Comparison of ENCODE assay signal across 8 cellular contexts in the genomic region with DNA sequence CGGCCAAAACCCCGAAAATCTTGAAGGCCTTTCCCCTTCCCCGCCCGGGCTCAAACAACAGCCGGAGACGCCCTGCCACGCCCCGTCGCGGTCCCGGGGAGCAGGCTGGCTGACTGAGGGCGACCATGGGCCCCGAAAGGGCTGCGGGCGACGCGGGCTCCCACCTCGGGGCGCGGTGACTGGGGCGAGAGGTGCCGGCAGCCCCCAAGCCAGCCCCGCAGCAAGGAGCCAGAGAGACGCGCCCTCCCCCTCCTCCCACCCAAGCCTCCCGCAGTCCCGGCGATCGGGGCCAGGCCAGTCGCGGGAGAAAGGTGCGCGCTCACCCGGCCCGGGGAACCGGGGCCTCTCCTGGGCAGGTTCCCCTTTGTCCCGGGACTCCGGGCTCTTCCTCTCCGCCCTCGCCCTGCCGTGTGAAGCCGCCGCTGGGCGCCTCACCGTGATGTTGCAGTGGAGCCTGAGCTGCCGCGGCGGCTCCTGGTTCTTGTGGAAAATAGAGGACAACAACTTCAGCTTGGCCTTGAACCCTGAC. TPM values are rescaled to one million over a fixed set of nuclear protein-coding genes. Genes with fewer than 3 reads are reported as not detected.
A peak's percentile ranks its signal among the peaks of the same experiment; 100 is the strongest.
DNase-seq lines count a peak whose midpoint lies in the region; ATAC-seq and TF ChIP-seq lines count a peak whose summit lies in the region.

No MANE protein-coding gene starts in this region.

- H3K4me3 ChIP-seq in GM12865 (ENCODE audit: low read depth, low read length) (peak overlapping the region; percentile 72), mucosa of descending colon (peak overlapping the region; percentile 46)

- no peaks in the 10 kb centered on the region for H3K9me3 ChIP-seq in mucosa of descending colon

- H3K9me3 Mint-ChIP-seq in endothelial cell (ENCODE audit: unreplicated experiment), result no peaks in the 10 kb centered on the region
- no peaks in the 10 kb centered on the region for H3K9me3 Mint-ChIP-seq in stimulated activated effector memory CD8-positive, alpha-beta T cell treated with anti-CD3 and anti-CD28 coated beads, Interleukin-12 subunit alpha, Interleukin-12 subunit beta, amount 100 ng/mL, for 72 hours

- no peaks in the 10 kb centered on the region for H3K36me3 ChIP-seq in mucosa of descending colon (ENCODE audit: low read depth)

- H3K27ac Mint-ChIP-seq in endothelial cell (ENCODE audit: unreplicated experiment), result no peak overlapping the region
- peak overlapping the region; percentile 90 for H3K27ac Mint-ChIP-seq in stimulated activated effector memory CD8-positive, alpha-beta T cell treated with anti-CD3 and anti-CD28 coated beads, Interleukin-12 subunit alpha, Interleukin-12 subunit beta, amount 100 ng/mL, for 72 hours

- peaks cover 3% of the 10 kb centered on the region for H3K4me1 ChIP-seq in mucosa of descending colon (ENCODE audit: low read depth)

- H3K4me1 Mint-ChIP-seq in endothelial cell (ENCODE audit: unreplicated experiment), result peaks cover 9% of the 10 kb centered on the region
- peaks cover 13% of the 10 kb centered on the region for H3K4me1 Mint-ChIP-seq in stimulated activated effector memory CD8-positive, alpha-beta T cell treated with anti-CD3 and anti-CD28 coated beads, Interleukin-12 subunit alpha, Interleukin-12 subunit beta, amount 100 ng/mL, for 72 hours

- DNase-seq in GM12865 (ENCODE audit: low read depth) (peak; percentile 36), LHCN-M2 (ENCODE audit: low read depth) (peak; percentile 51), endothelial cell (ENCODE audit: low spot score) (peak; percentile 15), mucosa of descending colon (peak; percentile 78 to 82 (median 81)), OCI-M2 (lab: John Stamatoyannopoulos, UW; ENCODE audit: unreplicated experiment) (no peak), NCI-H510A (lab: John Stamatoyannopoulos, UW) (no peak)
- DNase-seq in activated CD8-positive, alpha-beta memory T cell treated with anti-CD3 and anti-CD28 coated beads for 48 hours (ENCODE audit: low read depth in 2 of 3, low spot score in 2 of 3), result peak; percentile 16 to 31 (median 28)
- DNase-seq in stimulated activated effector memory CD8-positive, alpha-beta T cell treated with anti-CD3 and anti-CD28 coated beads, Interleukin-12 subunit alpha, Interleukin-12 subunit beta, amount 100 ng/mL, for 72 hours (ENCODE audit: low spot score in 2 of 2), result peak; percentile 43 to 78

- H3K27me3 Mint-ChIP-seq in endothelial cell (ENCODE audit: unreplicated experiment), result peaks cover 4% of the 10 kb centered on the region

- peak; percentile 78 for ATAC-seq in mucosa of descending colon
- ATAC-seq in stimulated activated effector memory CD8-positive, alpha-beta T cell treated with anti-CD3 and anti-CD28 coated beads, Interleukin-12 subunit alpha, Interleukin-12 subunit beta, amount 100 ng/mL, for 72 hours, result peak; percentile 73

- H3K4me3 Mint-ChIP-seq in endothelial cell (ENCODE audit: unreplicated experiment), result peak overlapping the region; percentile 93
- H3K4me3 Mint-ChIP-seq in stimulated activated effector memory CD8-positive, alpha-beta T cell treated with anti-CD3 and anti-CD28 coated beads, Interleukin-12 subunit alpha, Interleukin-12 subunit beta, amount 100 ng/mL, for 72 hours, result peak overlapping the region; percentile 76

- TF ChIP-seq CTCF in GM12865 (IDR thresholded peaks at IDR 0.05; ENCODE audit: insufficient read depth, low read depth, low read length, missing control alignments) (no peak), endothelial cell (IDR thresholded peaks at IDR 0.05; ENCODE audit: unreplicated experiment) (no peak), mucosa of descending colon (IDR thresholded peaks at IDR 0.05) (no peak)

- H3K36me3 Mint-ChIP-seq in endothelial cell (ENCODE audit: low read depth, unreplicated experiment), result peaks cover 4% of the 10 kb centered on the region
- H3K36me3 Mint-ChIP-seq in stimulated activated effector memory CD8-positive, alpha-beta T cell treated with anti-CD3 and anti-CD28 coated beads, Interleukin-12 subunit alpha, Interleukin-12 subunit beta, amount 100 ng/mL, for 72 hours, result peaks cover 6% of the 10 kb centered on the region

- intact Hi-C loops in mucosa of descending colon (cut with DNase I, micrococcal nuclease), result no loop called here

RNA-seq across cellular contexts. Expression of a gene that starts 30.6 kb away (rescaled TPM):
- total RNA-seq in LHCN-M2 (2014; rRNA removed) (10.3 and 17.5 TPM in 2 replicates), endothelial cell (ENCODE audit: unreplicated experiment) (22.0 TPM), mucosa of descending colon (1 to 10 TPM; 8.6 to 9.4 (median 9.4) TPM)
- 11.5 TPM for polyA plus RNA-seq in LHCN-M2 (2012)

Comparison
In these comparisons a context has a peak if more than half of its experiments do, and no peak if none do; other contexts are left out.
1. DNase-seq: peak in GM12865 (single experiment), LHCN-M2 (single experiment), activated CD8-positive, alpha-beta memory T cell treated with anti-CD3 and anti-CD28 coated beads for 48 hours (3 of 3), endothelial cell (single experiment), mucosa of descending colon (3 of 3) and stimulated activated effector memory CD8-positive, alpha-beta T cell treated with anti-CD3 and anti-CD28 coated beads, Interleukin-12 subunit alpha, Interleukin-12 subunit beta, amount 100 ng/mL, for 72 hours (2 of 2); none in OCI-M2 (single experiment) and NCI-H510A (single experiment).